8 cellular contexts compared by ENCODE assay signal in genomic region chr1:18949689-18950414, GRCh38.
DNase-seq lines count a peak whose midpoint lies in the region; ATAC-seq and TF ChIP-seq lines count a peak whose summit lies in the region.

No MANE protein-coding gene starts in this region.

- peak overlapping the region; percentile 85 for H3K27ac ChIP-seq in layer of hippocampus (ENCODE audit: low read depth, low read length)

- H3K4me3 Mint-ChIP-seq in stimulated activated naive CD8-positive, alpha-beta T cell treated with anti-CD3 and anti-CD28 coated beads, Interleukin-15, Interleukin-2, amounts not matched to agents 100 ng/mL and 50 ng/mL, for 24 hours = peak overlapping the region; percentile 82

- H3K9ac ChIP-seq in Loucy (ENCODE audit: low read depth, low read length, poor library complexity, severe bottlenecking) = peak overlapping the region; percentile 66

- no peaks in the 10 kb centered on the region for H3K27me3 Mint-ChIP-seq in stimulated activated naive CD8-positive, alpha-beta T cell treated with anti-CD3 and anti-CD28 coated beads, Interleukin-15, Interleukin-2, amounts not matched to agents 100 ng/mL and 50 ng/mL, for 24 hours

- peaks cover 31% of the 10 kb centered on the region for H4K20me1 ChIP-seq in Loucy (ENCODE audit: insufficient read depth, low read length, poor library complexity, severe bottlenecking)

- peak overlapping the region; percentile 79 for H3K4me3 ChIP-seq in Loucy (ENCODE audit: low read length, poor library complexity, severe bottlenecking)

- peak overlapping the region; percentile 81 for H3K4me2 ChIP-seq in Loucy (ENCODE audit: low read depth, low read length, poor library complexity, severe bottlenecking)

- H2AFZ ChIP-seq in Loucy (ENCODE audit: low read length) = no peak overlapping the region

- DNase-seq in COLO829 (ENCODE audit: low spot score) (peak; percentile 55), cerebellar cortex (ENCODE audit: low spot score) (peak; percentile 82), NCI-H526 treated with DMSO at 0.1 percent for 48 hours (lab: John Stamatoyannopoulos, UW) (no peak)
- no peak for DNase-seq in NK-92 treated with Interleukin-12 subunit alpha and Interleukin-12 subunit beta, amount 100 ng/mL, for 24 hours (lab: John Stamatoyannopoulos, UW)

- no peaks in the 10 kb centered on the region for H3K9me2 ChIP-seq in Loucy (replicated peaks; ENCODE audit: low read depth, low read length)

- no peaks in the 10 kb centered on the region for H3K9me3 Mint-ChIP-seq in stimulated activated naive CD8-positive, alpha-beta T cell treated with anti-CD3 and anti-CD28 coated beads, Interleukin-15, Interleukin-2, amounts not matched to agents 100 ng/mL and 50 ng/mL, for 24 hours

- H3K36me3 Mint-ChIP-seq in stimulated activated naive CD8-positive, alpha-beta T cell treated with anti-CD3 and anti-CD28 coated beads, Interleukin-15, Interleukin-2, amounts not matched to agents 100 ng/mL and 50 ng/mL, for 24 hours (ENCODE audit: low read depth) = peaks cover 29% of the 10 kb centered on the region

- peak overlapping the region; percentile 99 for H3K27ac Mint-ChIP-seq in stimulated activated naive CD8-positive, alpha-beta T cell treated with anti-CD3 and anti-CD28 coated beads, Interleukin-15, Interleukin-2, amounts not matched to agents 100 ng/mL and 50 ng/mL, for 24 hours

- H3K9me3 ChIP-seq in Loucy (ENCODE audit: insufficient read depth, low read depth, low read length) = no peaks in the 10 kb centered on the region

- peaks cover 95% of the 10 kb centered on the region for H3K4me1 ChIP-seq in Loucy (ENCODE audit: insufficient read depth, low read length, poor library complexity, severe bottlenecking)

- H3F3A ChIP-seq in Loucy (ENCODE audit: low read depth) = 0 out of 2 replicates have a peak, but pooled peaks cover 5% of the 10 kb centered on the region

- H3K27me3 ChIP-seq in Loucy (ENCODE audit: insufficient read depth, low read length, poor library complexity, severe bottlenecking) (no peaks in the 10 kb centered on the region), layer of hippocampus (ENCODE audit: control insufficient read depth, insufficient read depth, low read length) (no peaks in the 10 kb centered on the region)

- H3K79me2 ChIP-seq in Loucy (ENCODE audit: insufficient read depth, low read length) = peaks cover 95% of the 10 kb centered on the region

- ATAC-seq in GM21447 (IDR thresholded peaks at IDR 0.05; ENCODE audit: unreplicated experiment) = no peak

- H3K4me1 Mint-ChIP-seq in stimulated activated naive CD8-positive, alpha-beta T cell treated with anti-CD3 and anti-CD28 coated beads, Interleukin-15, Interleukin-2, amounts not matched to agents 100 ng/mL and 50 ng/mL, for 24 hours (ENCODE audit: low read depth) = peaks cover 97% of the 10 kb centered on the region

- peak; percentile 47 for TF ChIP-seq CTCF in Loucy (conservative IDR thresholded peaks at IDR 0.05; ENCODE audit: low read length)

- H3K36me3 ChIP-seq in Loucy (ENCODE audit: insufficient read depth, low read length) = no peaks in the 10 kb centered on the region

Comparison
In these comparisons a context has a peak if more than half of its experiments do, and no peak if none do; other contexts are left out.
1. DNase-seq: peak in COLO829 (single experiment) and cerebellar cortex (single experiment); none in NK-92 treated with Interleukin-12 subunit alpha and Interleukin-12 subunit beta, amount 100 ng/mL, for 24 hours (single experiment) and NCI-H526 treated with DMSO at 0.1 percent for 48 hours (single experiment).